In genomic region chr15:74616020-74616939, GRCh38 we compare ENCODE assay signal across 1 cellular context.
TF ChIP-seq lines count a peak whose summit lies in the region.

No MANE protein-coding gene starts in this region.

TF ChIP-seq in K562, 482 proteins besides CTCF, POLR2A, EP300 and RAD21 (continued from another document and continues in another):
- TF ChIP-seq FOXP4 (CRISPR knock-in tag; IDR thresholded peaks at IDR 0.05; ENCODE audit: borderline replicate concordance) (0 out of 2 replicates have a peak, but pooled peaks have one; percentile 47), NKRF (IDR thresholded peaks at IDR 0.05; ENCODE audit: borderline replicate concordance) (peak; percentile 74; the same call in 1 of the 2 replicates), MBD2 (IDR thresholded peaks at IDR 0.05; ENCODE audit: borderline replicate concordance, low read depth) (0 out of 2 replicates have a peak, but pooled peaks have one; percentile 1), PKNOX1 (IDR thresholded peaks at IDR 0.05) (no peak), KLF13 (tag; IDR thresholded peaks at IDR 0.05; ENCODE audit: borderline replicate concordance, low read depth) (no peak), HMBOX1 (IDR thresholded peaks at IDR 0.05) (no peak), KLF10 (CRISPR knock-in tag; IDR thresholded peaks at IDR 0.05) (no peak), PHB (CRISPR knock-in tag; IDR thresholded peaks at IDR 0.05) (0 out of 2 replicates have a peak, but pooled peaks have one; percentile 84), CEBPB (tag; IDR thresholded peaks at IDR 0.05) (no peak), CHD1 (IDR thresholded peaks at IDR 0.05; ENCODE audit: low read length) (peak; percentile 83), SNAPC5 (CRISPR knock-in tag; IDR thresholded peaks at IDR 0.05) (no peak), NR2F6 (CRISPR knock-in tag; IDR thresholded peaks at IDR 0.05) (no peak), NFIC (IDR thresholded peaks at IDR 0.05) (peak; percentile 92), BRD9 (IDR thresholded peaks at IDR 0.05; ENCODE audit: low read depth, partially characterized antibody) (no peak), ZNF830 (CRISPR knock-in tag; IDR thresholded peaks at IDR 0.05) (0 out of 2 replicates have a peak, but pooled peaks have one; percentile 27), POLR2B (IDR thresholded peaks at IDR 0.05; ENCODE audit: low read depth, partially characterized antibody) (peak; percentile 4), HNRNPK (IDR thresholded peaks at IDR 0.05; ENCODE audit: low read depth, low read length, poor library complexity, severe bottlenecking) (no peak), GTF2A2 (tag; IDR thresholded peaks at IDR 0.05) (no peak), YY1 (IDR thresholded peaks at IDR 0.05; ENCODE audit: borderline replicate concordance in 1 of 3, control insufficient read depth in 1 of 3, extremely low read depth in 1 of 3, insufficient read depth in 3 of 3, insufficient read length in 1 of 3, insufficient replicate concordance in 2 of 3, low read depth in 1 of 3, low read length in 2 of 3) (peak in 1 of 3 experiments; percentile 13), PTRF (tag; IDR thresholded peaks at IDR 0.05) (no peak), POLR2AphosphoS5 (IDR thresholded peaks at IDR 0.05; ENCODE audit: control insufficient read depth, insufficient read depth, low read depth, low read length) (peak; percentile 36; the same call in 1 of the 2 replicates), NR2C1 (IDR thresholded peaks at IDR 0.05) (peak; percentile 95), NR2C1 (tag; IDR thresholded peaks at IDR 0.05) (peak; percentile 96), SAP30 (IDR thresholded peaks at IDR 0.05; ENCODE audit: borderline replicate concordance, insufficient read depth, low read depth, low read length, poor library complexity, severe bottlenecking) (peak; percentile 53), ZBTB33 (CRISPR knock-in tag; IDR thresholded peaks at IDR 0.05) (0 out of 2 replicates have a peak, but pooled peaks have one; percentile 4), CREBBP (IDR thresholded peaks at IDR 0.05; ENCODE audit: low read depth, low read length) (no peak), ELK1 (CRISPR knock-in tag; IDR thresholded peaks at IDR 0.05) (no peak), ILF3 (IDR thresholded peaks at IDR 0.05; ENCODE audit: borderline replicate concordance) (no peak), ZNF263 (CRISPR knock-in tag; IDR thresholded peaks at IDR 0.05; ENCODE audit: borderline replicate concordance) (no peak), CREB1 (IDR thresholded peaks at IDR 0.05) (no peak), CREB1 (CRISPR knock-in tag; IDR thresholded peaks at IDR 0.05) (no peak), KLF6 (CRISPR knock-in tag; IDR thresholded peaks at IDR 0.05; ENCODE audit: borderline replicate concordance) (no peak), NR2C2 (CRISPR knock-in tag; IDR thresholded peaks at IDR 0.05) (no peak), NR2C2 (tag; IDR thresholded peaks at IDR 0.05) (peak; percentile 97), ELF1 (tag; IDR thresholded peaks at IDR 0.05) (peak; percentile 84), ZNF239 (CRISPR knock-in tag; IDR thresholded peaks at IDR 0.05) (no peak), CHD7 (IDR thresholded peaks at IDR 0.05; ENCODE audit: low read depth, low read length) (no peak)
